ENCODE assay signal across 1 cellular context in the genomic region with DNA sequence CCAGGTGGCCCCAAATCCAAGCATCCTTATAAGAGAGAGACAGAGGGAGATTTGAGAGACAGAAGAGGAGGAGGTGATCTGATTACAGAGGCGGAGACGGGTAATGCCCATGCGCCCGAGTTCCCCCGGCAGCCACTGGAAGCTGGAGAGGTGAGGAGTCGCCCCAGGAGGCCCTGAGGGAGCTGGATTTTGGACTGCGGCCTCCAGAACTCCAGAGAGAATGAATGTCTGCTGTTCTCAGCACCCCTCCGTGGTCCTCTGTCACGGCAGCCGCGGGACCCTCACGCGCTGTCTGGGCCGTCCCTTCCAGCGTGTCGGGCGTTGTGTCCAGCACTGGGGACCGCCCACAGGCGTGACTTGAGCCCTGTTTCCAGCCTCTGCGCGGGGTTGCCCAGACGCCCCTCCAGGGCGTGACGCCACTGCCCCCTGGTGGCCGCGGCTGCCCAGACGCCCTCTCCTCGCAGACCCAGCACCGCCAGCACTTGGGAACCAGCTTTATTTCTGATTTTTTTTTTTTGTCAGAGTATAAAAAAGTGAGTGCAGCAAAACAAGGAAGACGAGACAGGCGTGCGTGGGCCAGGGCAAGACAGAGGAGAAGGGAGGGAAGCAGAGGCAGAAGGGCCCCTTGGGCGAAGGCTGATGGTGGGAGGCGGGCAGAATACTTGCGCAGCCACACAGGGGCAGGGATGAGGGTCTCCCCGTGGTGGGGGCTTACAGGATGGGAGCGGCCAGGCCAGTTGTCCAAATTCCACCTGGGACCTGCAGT.
TF ChIP-seq lines count a peak whose summit lies in the region.

No MANE protein-coding gene starts in this region.

TF ChIP-seq in A549, 52 proteins besides CTCF, POLR2A, EP300 and RAD21 (continued from another document):
- TF ChIP-seq, protein P1, sequence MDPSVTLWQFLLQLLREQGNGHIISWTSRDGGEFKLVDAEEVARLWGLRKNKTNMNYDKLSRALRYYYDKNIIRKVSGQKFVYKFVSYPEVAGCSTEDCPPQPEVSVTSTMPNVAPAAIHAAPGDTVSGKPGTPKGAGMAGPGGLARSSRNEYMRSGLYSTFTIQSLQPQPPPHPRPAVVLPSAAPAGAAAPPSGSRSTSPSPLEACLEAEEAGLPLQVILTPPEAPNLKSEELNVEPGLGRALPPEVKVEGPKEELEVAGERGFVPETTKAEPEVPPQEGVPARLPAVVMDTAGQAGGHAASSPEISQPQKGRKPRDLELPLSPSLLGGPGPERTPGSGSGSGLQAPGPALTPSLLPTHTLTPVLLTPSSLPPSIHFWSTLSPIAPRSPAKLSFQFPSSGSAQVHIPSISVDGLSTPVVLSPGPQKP (IDR thresholded peaks at IDR 0.05; ENCODE audit: low read depth, low read length), result no peak
- no peak for TF ChIP-seq HDAC2 (IDR thresholded peaks at IDR 0.05)
TF ChIP-seq in A549: peak in this region for 5.
